Comparison of ENCODE assay signal across 8 cellular contexts in genomic region chr14:50954811-50955372, GRCh38. TPM values are rescaled to one million over a fixed set of nuclear protein-coding genes. Genes with fewer than 3 reads are reported as not detected.
DNase-seq lines count a peak whose midpoint lies in the region; ATAC-seq lines count a peak whose summit lies in the region.

No MANE protein-coding gene starts in this region.

- H3K27ac Mint-ChIP-seq in stimulated activated naive CD8-positive, alpha-beta T cell treated with anti-CD3 and anti-CD28 coated beads, Interleukin-15, amount 100 ng/mL, for 72 hours: peak overlapping the region in 1 of 2 donors; percentile 72

- no peaks in the 10 kb centered on the region for H3K9me3 Mint-ChIP-seq in stimulated activated naive CD8-positive, alpha-beta T cell treated with anti-CD3 and anti-CD28 coated beads, Interleukin-15, amount 100 ng/mL, for 72 hours

- peaks cover 16% of the 10 kb centered on the region for H3K4me1 Mint-ChIP-seq in stimulated activated naive CD8-positive, alpha-beta T cell treated with anti-CD3 and anti-CD28 coated beads, Interleukin-15, amount 100 ng/mL, for 72 hours

- DNase-seq in Right ventricle myocardium inferior (ENCODE audit: missing footprints) (no peak), cardiac septum (ENCODE audit: low spot score) (no peak), NCI-H1694 treated with DMSO at 0.1 percent for 48 hours (lab: John Stamatoyannopoulos, UW) (peak; percentile 82), astrocyte of the hippocampus (ENCODE audit: low read depth, low spot score) (peak; percentile 79), inferior parietal cortex (ENCODE audit: extremely low spot score) (peak; percentile 75), OCI-M2 (lab: John Stamatoyannopoulos, UW; ENCODE audit: unreplicated experiment) (no peak)
- no peak for DNase-seq in stimulated activated naive CD8-positive, alpha-beta T cell treated with anti-CD3 and anti-CD28 coated beads, Interleukin-15, amount 100 ng/mL, for 72 hours
- DNase-seq in activated CD4-positive, alpha-beta T cell treated with anti-CD3 and anti-CD28 coated beads, Interleukin-2, amount 50 U/mL, for 4 hours: no peak

- ATAC-seq in Right ventricle myocardium inferior: peak; percentile 69
- ATAC-seq in stimulated activated naive CD8-positive, alpha-beta T cell treated with anti-CD3 and anti-CD28 coated beads, Interleukin-15, amount 100 ng/mL, for 72 hours: peak; percentile 60

- H3K27me3 Mint-ChIP-seq in stimulated activated naive CD8-positive, alpha-beta T cell treated with anti-CD3 and anti-CD28 coated beads, Interleukin-15, amount 100 ng/mL, for 72 hours: no peaks in the 10 kb centered on the region

- intact Hi-C loops in Right ventricle myocardium inferior (cut with DNase I): loop anchor here (1.0 to 10.0 kb wide), 2 partner anchors 140 to 264 kb away; partner anchors contain the start of gene TRIM9
- intact Hi-C loops in cardiac septum (cut with DNase I): loop anchor here (5.0 to 10.0 kb wide), 2 partner anchors 140 to 267 kb away; partner anchors contain the start of gene TRIM9

- H3K4me3 Mint-ChIP-seq in stimulated activated naive CD8-positive, alpha-beta T cell treated with anti-CD3 and anti-CD28 coated beads, Interleukin-15, amount 100 ng/mL, for 72 hours: no peak overlapping the region

RNA-seq across cellular contexts. Expression of gene PYGL, which starts 10.6 kb away (rescaled TPM):
- 9.8 TPM for total RNA-seq in Right ventricle myocardium inferior
- total RNA-seq in cardiac septum: 11.1 TPM

Comparison
In these comparisons a context has a peak if more than half of its experiments do, and no peak if none do; other contexts are left out.
1. DNase-seq: peak in NCI-H1694 treated with DMSO at 0.1 percent for 48 hours (single experiment), astrocyte of the hippocampus (single experiment) and inferior parietal cortex (single experiment); none in Right ventricle myocardium inferior (single experiment), cardiac septum (single experiment), stimulated activated naive CD8-positive, alpha-beta T cell treated with anti-CD3 and anti-CD28 coated beads, Interleukin-15, amount 100 ng/mL, for 72 hours (0 of 2), OCI-M2 (single experiment) and activated CD4-positive, alpha-beta T cell treated with anti-CD3 and anti-CD28 coated beads, Interleukin-2, amount 50 U/mL, for 4 hours (0 of 2).